Comparison of ENCODE assay signal across 9 cellular contexts in the genomic region with DNA sequence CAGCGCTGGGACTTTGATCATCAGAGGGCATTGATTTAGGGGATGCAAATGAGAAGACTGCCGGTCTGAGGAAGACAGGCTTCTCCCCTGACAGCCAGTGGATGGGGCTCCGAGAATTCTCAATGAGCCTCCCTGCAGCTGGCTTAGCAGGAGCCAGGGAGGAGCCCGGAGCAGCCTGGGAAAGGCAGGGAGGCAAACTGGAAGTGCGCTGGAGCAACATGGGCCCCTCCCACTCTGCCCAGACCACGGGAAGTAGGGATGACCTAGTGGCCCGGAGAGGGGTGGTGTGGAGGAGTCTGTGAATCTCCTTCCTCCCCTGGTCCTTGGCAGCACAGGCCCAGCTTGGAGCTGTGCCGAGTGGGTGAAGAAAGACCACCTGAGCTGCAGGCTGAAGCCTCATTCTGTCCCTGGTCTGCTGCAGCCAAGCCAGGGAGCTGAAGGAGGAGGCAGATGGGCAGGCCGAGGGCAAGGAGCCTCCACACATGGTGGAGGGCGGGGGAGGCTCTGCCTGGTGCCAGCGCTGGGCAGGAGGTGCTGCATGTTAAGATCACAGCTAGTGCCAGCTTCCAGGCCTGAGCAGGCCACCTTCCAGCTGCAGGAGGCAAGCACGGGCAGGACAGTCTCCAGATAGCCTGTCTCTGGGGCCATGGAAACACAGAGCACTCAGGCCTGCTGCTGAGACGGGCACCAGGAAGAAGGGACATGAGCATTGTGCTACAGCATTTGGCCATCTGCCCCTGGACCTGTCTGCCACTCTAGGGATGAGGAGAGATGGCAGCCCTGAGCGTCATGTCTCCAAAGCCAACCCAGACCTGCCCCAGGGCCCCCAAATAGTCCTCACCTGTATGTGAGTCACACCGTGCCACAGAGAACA. TPM values are rescaled to one million over a fixed set of nuclear protein-coding genes. Genes with fewer than 3 reads are reported as not detected.
A peak's percentile ranks its signal among the peaks of the same experiment; 100 is the strongest.
DNase-seq lines count a peak whose midpoint lies in the region; ATAC-seq, FAIRE-seq and TF ChIP-seq lines count a peak whose summit lies in the region.
"Had no signal": no experiment of that assay in that cellular context is flagged by ENCODE, and none has a peak within 500 bp of the region (broad histone marks: within the 10 kb centered on the region; RNA-seq: fewer than 3 reads in every experiment).

No MANE protein-coding gene starts in this region.

- no peaks in the 10 kb centered on the region for H3K36me3 Mint-ChIP-seq in naive thymus-derived CD4-positive, alpha-beta T cell
- H3K36me3 Mint-ChIP-seq in activated T-cell treated with anti-CD3 and anti-CD28 coated beads, Interleukin-2, amount 50 U/mL, for 72 hours (ENCODE audit: insufficient read depth in 2 of 2): no peaks in the 10 kb centered on the region

- H3K36me3 ChIP-seq in prostate gland: no peaks in the 10 kb centered on the region
- H3K36me3 ChIP-seq in naive thymus-derived CD4-positive, alpha-beta T cell (ENCODE audit: control insufficient read depth in 2 of 3, insufficient read depth in 3 of 3, low read length in 3 of 3): no peaks in the 10 kb centered on the region

- H3K4me3 ChIP-seq in prostate gland: no peak overlapping the region
- H3K4me3 ChIP-seq in naive thymus-derived CD4-positive, alpha-beta T cell (ENCODE audit: low read length): no peak overlapping the region

- POLR2A ChIA-PET in naive thymus-derived CD4-positive, alpha-beta T cell (lab: Charles Lee): interaction anchor here (0.5 kb wide), 1 partner anchor 16 kb away, joined by 4 read pairs; no protein-coding TSS in a partner anchor

- H3K4me1 Mint-ChIP-seq in naive thymus-derived CD4-positive, alpha-beta T cell: peaks cover 0 to 4% (median 0%) of the 10 kb centered on the region in 7 donors
- peaks cover 5% of the 10 kb centered on the region for H3K4me1 Mint-ChIP-seq in activated T-cell treated with anti-CD3 and anti-CD28 coated beads, Interleukin-2, amount 50 U/mL, for 72 hours (ENCODE audit: low read depth)

- peaks cover 0 to 26% (median 0%) of the 10 kb centered on the region in 5 donors for H3K27me3 Mint-ChIP-seq in naive thymus-derived CD4-positive, alpha-beta T cell
- H3K27me3 Mint-ChIP-seq in activated T-cell treated with anti-CD3 and anti-CD28 coated beads, Interleukin-2, amount 50 U/mL, for 72 hours (ENCODE audit: low read depth): no peaks in the 10 kb centered on the region

- ATAC-seq in foreskin keratinocyte (peak; percentile 93), GM18498 (IDR thresholded peaks at IDR 0.05; ENCODE audit: unreplicated experiment) (no peak)
- ATAC-seq in naive thymus-derived CD4-positive, alpha-beta T cell: no peak
- no peak for ATAC-seq in activated T-cell treated with anti-CD3 and anti-CD28 coated beads, Interleukin-2, amount 50 U/mL, for 72 hours (replicated peaks in 1 of 2)

- CTCF ChIA-PET in naive thymus-derived CD4-positive, alpha-beta T cell (lab: Charles Lee): no interaction called here

- TF ChIP-seq CTCF in foreskin keratinocyte (conservative IDR thresholded peaks at IDR 0.05) (peak; percentile 57), prostate gland (IDR thresholded peaks at IDR 0.05) (peak in 1 of 4 experiments; percentile 16)

- H3K27ac Mint-ChIP-seq in naive thymus-derived CD4-positive, alpha-beta T cell: no peak overlapping the region
- H3K27ac Mint-ChIP-seq in activated T-cell treated with anti-CD3 and anti-CD28 coated beads, Interleukin-2, amount 50 U/mL, for 72 hours: no peak overlapping the region

- intact Hi-C loops in prostate gland (cut with DNase I): no loop called here
- intact Hi-C loops in naive thymus-derived CD4-positive, alpha-beta T cell (cut with micrococcal nuclease): no loop called here

- H3K4me1 ChIP-seq in foreskin keratinocyte (peaks cover 45% of the 10 kb centered on the region), prostate gland (replicated peaks) (peaks cover 8% of the 10 kb centered on the region)
- peaks cover 0 to 2% of the 10 kb centered on the region in 2 donors for H3K4me1 ChIP-seq in naive thymus-derived CD4-positive, alpha-beta T cell (ENCODE audit: control insufficient read depth in 2 of 2, insufficient read depth in 2 of 2, low read length in 2 of 2)

- no peaks in the 10 kb centered on the region for H3K27me3 ChIP-seq in foreskin keratinocyte
- no peaks in the 10 kb centered on the region for H3K27me3 ChIP-seq in prostate gland (replicated peaks; ENCODE audit: insufficient read depth)
- no peaks in the 10 kb centered on the region for H3K27me3 ChIP-seq in naive thymus-derived CD4-positive, alpha-beta T cell (ENCODE audit: control insufficient read depth in 2 of 2, insufficient read depth in 2 of 2, low read length in 2 of 2)

- H3K4me3 Mint-ChIP-seq in naive thymus-derived CD4-positive, alpha-beta T cell: no peak overlapping the region
- H3K4me3 Mint-ChIP-seq in activated T-cell treated with anti-CD3 and anti-CD28 coated beads, Interleukin-2, amount 50 U/mL, for 72 hours: no peak overlapping the region

- peak overlapping the region; percentile 73 for H3K27ac ChIP-seq in foreskin keratinocyte
- H3K27ac ChIP-seq in prostate gland: peak overlapping the region; percentile 61 to 62
- no peak overlapping the region for H3K27ac ChIP-seq in naive thymus-derived CD4-positive, alpha-beta T cell (ENCODE audit: low read depth, low read length)

- H3K9me3 Mint-ChIP-seq in naive thymus-derived CD4-positive, alpha-beta T cell: no peaks in the 10 kb centered on the region
- no peaks in the 10 kb centered on the region for H3K9me3 Mint-ChIP-seq in activated T-cell treated with anti-CD3 and anti-CD28 coated beads, Interleukin-2, amount 50 U/mL, for 72 hours

- DNase-seq in ELF-1 (ENCODE audit: low read depth, low spot score) (peak; percentile 81), RCC 7860 (ENCODE audit: low spot score) (peak; percentile 31), foreskin keratinocyte (peak; percentile 75 to 77), prostate gland (ENCODE audit: low spot score) (peak; percentile 93)
- no peak for DNase-seq in naive thymus-derived CD4-positive, alpha-beta T cell
- DNase-seq in activated T-cell treated with anti-CD3 and anti-CD28 coated beads, Interleukin-2, amount 50 U/mL, for 72 hours: no peak
- no peak for DNase-seq in stimulated activated CD8-positive, alpha-beta memory T cell treated with anti-CD3 and anti-CD28 coated beads, Interleukin-4, amount 100 ng/mL, for 48 hours
- DNase-seq: effector memory CD4-positive, alpha-beta T cell had no signal

- TF ChIP-seq POLR2A in prostate gland (IDR thresholded peaks at IDR 0.05): no peak

- WGBS in prostate gland: 28% methylated on average over 14 of the region's 15 CpGs

- FAIRE-seq in RCC 7860 (lab: Jason Lieb, UNC): no peak

- H3K9me3 ChIP-seq in prostate gland: no peaks in the 10 kb centered on the region
- H3K9me3 ChIP-seq in naive thymus-derived CD4-positive, alpha-beta T cell (ENCODE audit: control insufficient read depth in 2 of 3, low read length in 3 of 3): no peaks in the 10 kb centered on the region

RNA-seq across cellular contexts. Expression of gene CLSTN1, which starts 12.2 kb away (rescaled TPM):
- 287 and 346 TPM in 2 replicates for total RNA-seq in foreskin keratinocyte
- 237 and 287 TPM in 2 replicates for polyA plus RNA-seq in foreskin keratinocyte
- total RNA-seq in prostate gland: 100 to 1,000 TPM; 133 to 230 TPM
- total RNA-seq in naive thymus-derived CD4-positive, alpha-beta T cell: 100 to 1,000 TPM in 1 of 5 experiments, 10 to 100 TPM in 4; 68.6 to 116 (median 85.6) TPM
- 10 to 100 TPM; 16.9 to 40.2 TPM for polyA plus RNA-seq in naive thymus-derived CD4-positive, alpha-beta T cell
- total RNA-seq in activated T-cell treated with anti-CD3 and anti-CD28 coated beads, Interleukin-2, amount 50 U/mL, for 72 hours: 10 to 100 TPM; 31.7 to 34.1 TPM

Comparison
In these comparisons a context has a peak if more than half of its experiments do, and no peak if none do; other contexts are left out.
1. DNase-seq: peak in ELF-1 (single experiment), RCC 7860 (single experiment), foreskin keratinocyte (2 of 2) and prostate gland (single experiment); none in naive thymus-derived CD4-positive, alpha-beta T cell (0 of 9), activated T-cell treated with anti-CD3 and anti-CD28 coated beads, Interleukin-2, amount 50 U/mL, for 72 hours (0 of 2) and stimulated activated CD8-positive, alpha-beta memory T cell treated with anti-CD3 and anti-CD28 coated beads, Interleukin-4, amount 100 ng/mL, for 48 hours (single experiment).